Comparison of ENCODE assay signal across 10 cellular contexts in the genomic region with DNA sequence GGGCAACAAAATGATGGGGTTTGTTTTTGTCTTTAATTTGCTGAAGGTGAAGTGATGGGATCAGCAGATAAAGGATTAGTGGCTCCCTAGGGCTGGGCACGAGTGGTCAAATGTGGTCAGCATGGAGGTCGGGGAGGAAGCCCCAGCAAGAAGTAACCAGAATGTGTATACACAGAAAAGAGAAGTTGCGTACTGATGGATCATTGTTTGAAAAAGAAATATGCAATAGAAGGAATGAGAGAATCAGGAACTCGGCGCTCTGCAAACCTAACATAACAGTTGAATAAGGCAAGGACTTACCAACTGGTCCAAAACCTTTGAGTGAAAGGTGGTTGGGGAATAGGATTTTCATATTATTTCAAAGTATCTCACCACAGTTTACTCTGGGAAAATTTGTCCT. TPM values are rescaled to one million over a fixed set of nuclear protein-coding genes. Genes with fewer than 3 reads are reported as not detected.
DNase-seq lines count a peak whose midpoint lies in the region; ATAC-seq and TF ChIP-seq lines count a peak whose summit lies in the region.
"Had no signal": no experiment of that assay in that cellular context is flagged by ENCODE, and none has a peak within 500 bp of the region (broad histone marks: within the 10 kb centered on the region; RNA-seq: fewer than 3 reads in every experiment).

No MANE protein-coding gene starts in this region.

- H3K27ac Mint-ChIP-seq in CD14-positive monocyte: peak overlapping the region; percentile 15 to 90 (median 55)
- H3K27ac Mint-ChIP-seq in activated naive CD8-positive, alpha-beta T cell treated with anti-CD3 and anti-CD28 coated beads for 36 hours: no peak overlapping the region
- peak overlapping the region in 3 of 10 donors; percentile 9 to 28 (median 22) for H3K27ac Mint-ChIP-seq in naive thymus-derived CD8-positive, alpha-beta T cell

- peaks cover 0 to 4% (median 0%) of the 10 kb centered on the region in 7 donors for H3K9me3 Mint-ChIP-seq in CD14-positive monocyte
- H3K9me3 Mint-ChIP-seq in activated naive CD8-positive, alpha-beta T cell treated with anti-CD3 and anti-CD28 coated beads for 36 hours: no peaks in the 10 kb centered on the region
- H3K9me3 Mint-ChIP-seq in naive thymus-derived CD8-positive, alpha-beta T cell: no peaks in the 10 kb centered on the region

- no peaks in the 10 kb centered on the region for H3K9me2 ChIP-seq in HCT116 (ENCODE audit: insufficient read depth)

- no peak overlapping the region for H3K4me3 ChIP-seq in HCT116 (replicated peaks in 1 of 2; ENCODE audit: low read depth in 1 of 2, low read length in 2 of 2)

- peaks cover 4 to 14% of the 10 kb centered on the region in 2 experiments; a peak in 3 of 4 replicates for H3K4me1 ChIP-seq in HCT116 (ENCODE audit: control insufficient read depth in 1 of 2, insufficient read depth in 2 of 2, low read length in 2 of 2)

- H3K9me3 ChIP-seq in HCT116 (ENCODE audit: control insufficient read depth in 1 of 2, insufficient read depth in 1 of 2, low read depth in 1 of 2, low read length in 2 of 2): no peaks in the 10 kb centered on the region

- no peak overlapping the region for H2AFZ ChIP-seq in HCT116 (ENCODE audit: low read depth, low read length, poor library complexity, severe bottlenecking)

- no peak for TF ChIP-seq RAD21 in HCT116 (IDR thresholded peaks at IDR 0.05; ENCODE audit: low read depth)

- BruUV-seq in HCT116 (replicated peaks; lab: Mats Ljungman, UMichigan): no TSS peak

- H3K27ac ChIP-seq in HCT116 (ENCODE audit: low read depth, low read length): no peak overlapping the region

- no peaks in the 10 kb centered on the region for H3K79me2 ChIP-seq in HCT116 (ENCODE audit: insufficient read depth, low read length)

- H3K27me3 Mint-ChIP-seq in CD14-positive monocyte (ENCODE audit: low read depth in 3 of 3): peaks cover 14 to 17% (median 16%) of the 10 kb centered on the region in 3 donors
- peaks cover 3% of the 10 kb centered on the region for H3K27me3 Mint-ChIP-seq in activated naive CD8-positive, alpha-beta T cell treated with anti-CD3 and anti-CD28 coated beads for 36 hours
- H3K27me3 Mint-ChIP-seq in naive thymus-derived CD8-positive, alpha-beta T cell: peaks cover 0 to 1% (median 0%) of the 10 kb centered on the region in 5 donors

- H3K4me1 Mint-ChIP-seq in CD14-positive monocyte: peaks cover 64% of the 10 kb centered on the region
- peaks cover 16% of the 10 kb centered on the region for H3K4me1 Mint-ChIP-seq in activated naive CD8-positive, alpha-beta T cell treated with anti-CD3 and anti-CD28 coated beads for 36 hours
- H3K4me1 Mint-ChIP-seq in naive thymus-derived CD8-positive, alpha-beta T cell: peaks cover 27 to 56% (median 46%) of the 10 kb centered on the region in 4 donors

- 0 out of 2 replicates have a peak overlapping the region, but pooled peaks have one; percentile 89 for H3K4me2 ChIP-seq in HCT116 (ENCODE audit: low read length)

- H3K9ac ChIP-seq in HCT116 (ENCODE audit: low read length): no peak overlapping the region

- POLR2A ChIA-PET in HCT116 (lab: Charles Lee): no interaction called here
- POLR2A ChIA-PET in naive thymus-derived CD8-positive, alpha-beta T cell (lab: Charles Lee): interaction anchor here (8.0 kb wide), 1 partner anchor 15 kb away, joined by 68 read pairs; a partner anchor contains a TSS

- DNase-seq in CD14-positive monocyte (ENCODE audit: low spot score): no peak
- no peak for DNase-seq in HCT116 (ENCODE audit: low read depth, low spot score)
- DNase-seq in activated naive CD8-positive, alpha-beta T cell treated with anti-CD3 and anti-CD28 coated beads for 36 hours: no peak
- DNase-seq in naive thymus-derived CD8-positive, alpha-beta T cell: no peak
- no peak for DNase-seq in stimulated activated naive CD4-positive, alpha-beta T cell treated with Interleukin-2 at 50 U/mL for 16 hours (lab: John Stamatoyannopoulos, UW)
- DNase-seq: activated CD8-positive, alpha-beta memory T cell treated with anti-CD3 and anti-CD28 coated beads, Interleukin-2, amount 50 U/mL, for 4 hours; DMS79; kidney glomerular epithelial cell had no signal

- peak overlapping the region; percentile 95 to 98 for H3K4me3 Mint-ChIP-seq in CD14-positive monocyte
- H3K4me3 Mint-ChIP-seq in activated naive CD8-positive, alpha-beta T cell treated with anti-CD3 and anti-CD28 coated beads for 36 hours: peak overlapping the region; percentile 12
- H3K4me3 Mint-ChIP-seq in naive thymus-derived CD8-positive, alpha-beta T cell: peak overlapping the region; percentile 64 to 92 (median 86)

- no peak for TF ChIP-seq CTCF in CD14-positive monocyte (IDR thresholded peaks at IDR 0.05)
- no peak for TF ChIP-seq CTCF in HCT116 (IDR thresholded peaks at IDR 0.05 in 2 of 3, conservative IDR thresholded peaks at IDR 0.05 in 1 of 3; ENCODE audit: borderline replicate concordance in 1 of 3, insufficient read depth in 1 of 3, low read depth in 2 of 3, low read length in 2 of 3)

- no peaks in the 10 kb centered on the region for H4K20me1 ChIP-seq in HCT116 (ENCODE audit: insufficient read depth)

- intact Hi-C loops in CD14-positive monocyte (cut with micrococcal nuclease) (no loop called here), HCT116 (cut with micrococcal nuclease) (no loop called here)

- no peaks in the 10 kb centered on the region for H3K27me3 ChIP-seq in HCT116 (ENCODE audit: insufficient read depth, low read length)

- no peaks in the 10 kb centered on the region for H3K36me3 ChIP-seq in HCT116 (ENCODE audit: control insufficient read depth in 1 of 2, insufficient read depth in 2 of 2, low read length in 2 of 2)

- no peak for ATAC-seq in HCT116
- no peak for ATAC-seq in naive thymus-derived CD8-positive, alpha-beta T cell
- ATAC-seq in HG02938 (IDR thresholded peaks at IDR 0.05; ENCODE audit: unreplicated experiment): no peak
- no peak for ATAC-seq in HG03095 (IDR thresholded peaks at IDR 0.05; ENCODE audit: unreplicated experiment)

- RAD21 ChIA-PET in HCT116 (lab: Charles Lee; ENCODE audit: low non-redundant PET in 1 of 2, low total read pairs in 2 of 2, uncharacterized antibody in 2 of 2, unreplicated experiment in 2 of 2): no interaction called here

- CTCF ChIA-PET in HCT116 (lab: Charles Lee): no interaction called here

- H3K36me3 Mint-ChIP-seq in CD14-positive monocyte: peaks cover 2 to 4% of the 10 kb centered on the region in 2 donors
- peaks cover 3% of the 10 kb centered on the region for H3K36me3 Mint-ChIP-seq in activated naive CD8-positive, alpha-beta T cell treated with anti-CD3 and anti-CD28 coated beads for 36 hours
- H3K36me3 Mint-ChIP-seq in naive thymus-derived CD8-positive, alpha-beta T cell: no peaks in the 10 kb centered on the region

- TF ChIP-seq POLR2A in HCT116 (IDR thresholded peaks at IDR 0.05; ENCODE audit: borderline replicate concordance, extremely low read depth, insufficient read depth, insufficient read length): no peak

TF ChIP-seq in HCT116, 20 proteins besides CTCF, POLR2A, EP300 and RAD21:
- no peak for TF ChIP-seq TCF7L2 (IDR thresholded peaks at IDR 0.05; ENCODE audit: borderline replicate concordance, extremely low read depth, insufficient read depth, insufficient read length)
- TF ChIP-seq EZH2phosphoT487 (IDR thresholded peaks at IDR 0.05; ENCODE audit: borderline replicate concordance): no peak
- TF ChIP-seq SP1 (IDR thresholded peaks at IDR 0.05; ENCODE audit: low read depth): no peak

RNA-seq across cellular contexts. Expression of a gene that starts 1.5 kb away (rescaled TPM):
- polyA plus RNA-seq in CD14-positive monocyte: 1 to 10 TPM; 5.8 to 6.2 TPM
- total RNA-seq in HCT116 (2021; ENCODE audit: unreplicated experiment): 5.7 TPM
- polyA plus RNA-seq in HCT116 (2012): 0.91 and 1.4 TPM in 2 replicates
- total RNA-seq in activated naive CD8-positive, alpha-beta T cell treated with anti-CD3 and anti-CD28 coated beads for 36 hours: 1 to 10 TPM; 4.2 to 4.8 TPM
- total RNA-seq in naive thymus-derived CD8-positive, alpha-beta T cell: 10 to 100 TPM; 19.9 to 21.0 TPM
- polyA plus RNA-seq in naive thymus-derived CD8-positive, alpha-beta T cell: 1 to 10 TPM; 2.9 to 4.4 (median 3.5) TPM

RNA-seq across cellular contexts. Expression of a gene that starts 15.5 kb away (rescaled TPM):
- 10 to 100 TPM; 50.5 to 64.7 TPM for polyA plus RNA-seq in CD14-positive monocyte
- total RNA-seq in HCT116 (2021; ENCODE audit: unreplicated experiment): 10.8 TPM
- 3.7 and 4.3 TPM in 2 replicates for polyA plus RNA-seq in HCT116 (2012)
- total RNA-seq in activated naive CD8-positive, alpha-beta T cell treated with anti-CD3 and anti-CD28 coated beads for 36 hours: 10 to 100 TPM; 23.5 to 24.2 TPM
- total RNA-seq in naive thymus-derived CD8-positive, alpha-beta T cell: 10 to 100 TPM; 28.0 to 28.9 TPM
- polyA plus RNA-seq in naive thymus-derived CD8-positive, alpha-beta T cell: 10 to 100 TPM; 29.6 to 53.7 (median 35.8) TPM

Comparison
In these comparisons a context has a peak if more than half of its experiments do, and no peak if none do; other contexts are left out.
1. H3K4me3 Mint-ChIP-seq: peak in every context shown above with its lines; median percentile 96 in CD14-positive monocyte; 86 in naive thymus-derived CD8-positive, alpha-beta T cell; 12 in activated naive CD8-positive, alpha-beta T cell treated with anti-CD3 and anti-CD28 coated beads for 36 hours.